In genomic region chr14:96242126-96242525, GRCh38 we compare ENCODE assay signal across 37 cellular contexts. TPM values are rescaled to one million over a fixed set of nuclear protein-coding genes. Genes with fewer than 3 reads are reported as not detected.
"Had no signal": no experiment of that assay in that cellular context is flagged by ENCODE, and none has a peak within 500 bp of the region (broad histone marks: within the 10 kb centered on the region; RNA-seq: fewer than 3 reads in every experiment).

No MANE protein-coding gene starts in this region.

- ATAC-seq: activated CD8-positive, alpha-beta T cell treated with anti-CD3 and anti-CD28 coated beads for 36 hours; activated naive CD4-positive, alpha-beta T cell treated with anti-CD3 and anti-CD28 coated beads, Interleukin-2, amount 50 U/mL, for 72 hours; activated T-cell treated with anti-CD3 and anti-CD28 coated beads, Interleukin-2, amount 50 U/mL, for 4 hours; activated T-cell treated with anti-CD3 and anti-CD28 coated beads, Interleukin-2, amount 50 U/mL, for 72 hours; activated T-helper 17 cell treated with anti-CD3 and anti-CD28 coated beads, Interleukin-2, amount 50 U/mL, for 72 hours; body of pancreas; WTC11 had no signal

- H3K4me3 ChIP-seq: adrenal gland, body of pancreas, breast epithelium had no signal

- FAIRE-seq: astrocyte, TTC549 had no signal

- H3K27me3 ChIP-seq: adrenal gland, body of pancreas, brain microvascular endothelial cell, breast epithelium had no signal

- H3K36me3 ChIP-seq: adrenal gland, brain microvascular endothelial cell, breast epithelium, WERI-Rb-1 had no signal

- H3K27ac ChIP-seq: adrenal gland, body of pancreas, brain microvascular endothelial cell, breast epithelium, WERI-Rb-1 had no signal

- H3K4me1 ChIP-seq: adrenal gland, body of pancreas, breast epithelium had no signal

- H3K9me3 ChIP-seq: adrenal gland, body of pancreas, breast epithelium had no signal

- DNase-seq: activated CD4-positive, alpha-beta memory T cell treated with anti-CD3 and anti-CD28 coated beads for 36 hours; activated CD4-positive, alpha-beta T cell treated with anti-CD3 and anti-CD28 coated beads for 4 hours; activated CD4-positive, alpha-beta T cell treated with anti-CD3 and anti-CD28 coated beads, Interleukin-2, amount 10 ng/mL, durations not matched to agents 24 days and 14 days; activated CD4-positive, alpha-beta T cell treated with anti-CD3 and anti-CD28 coated beads, Interleukin-2, amount 50 U/mL, for 1 hour; activated CD4-positive, alpha-beta T cell treated with anti-CD3 and anti-CD28 coated beads, Interleukin-2, amount 50 U/mL, for 4 hours; activated CD4-positive, CD25-positive, alpha-beta regulatory T cell treated with anti-CD3 and anti-CD28 coated beads, Interleukin-2, amount 50 U/mL, for 72 hours; activated CD8-positive, alpha-beta memory T cell treated with anti-CD3 and anti-CD28 coated beads, Interleukin-2, amount 50 U/mL, for 4 hours; activated CD8-positive, alpha-beta T cell treated with anti-CD3 and anti-CD28 coated beads for 36 hours; activated effector memory CD4-positive, alpha-beta T cell treated with anti-CD3 and anti-CD28 coated beads, Interleukin-2, amount 50 U/mL, for 16 hours; activated gamma-delta T cell treated with Interleukin-2 at 50 U/mL for 16 hours; activated naive CD4-positive, alpha-beta T cell; activated naive CD4-positive, alpha-beta T cell treated with anti-CD3 and anti-CD28 coated beads for 36 hours; activated naive CD4-positive, alpha-beta T cell treated with anti-CD3 and anti-CD28 coated beads, Interleukin-2, amount 50 U/mL, for 16 hours; activated naive CD8-positive, alpha-beta T cell treated with anti-CD3 and anti-CD28 coated beads for 36 hours; activated T-cell treated with anti-CD3 and anti-CD28 coated beads for 4 hours; activated T-cell treated with anti-CD3 and anti-CD28 coated beads, Interleukin-2, amount 50 U/mL, for 1 hour; activated T-cell treated with anti-CD3 and anti-CD28 coated beads, Interleukin-2, amount 50 U/mL, for 4 hours; activated T-cell treated with anti-CD3 and anti-CD28 coated beads, Interleukin-2, amount 50 U/mL, for 72 hours; adrenal gland; amniotic stem cell; aorta; body of pancreas; brain microvascular endothelial cell; central memory CD4-positive, alpha-beta T cell; T-helper 1 cell; T-helper 2 cell; T-helper 9 cell; WERI-Rb-1 had no signal

RNA-seq across cellular contexts. Expression of gene BDKRB1, which starts 13.9 kb away (rescaled TPM):
- total RNA-seq: activated CD4-positive, alpha-beta memory T cell treated with anti-CD3 and anti-CD28 coated beads for 36 hours; activated CD4-positive, alpha-beta T cell treated with anti-CD3 and anti-CD28 coated beads, Interleukin-2, amount 10 ng/mL, durations not matched to agents 24 days and 14 days; activated CD8-positive, alpha-beta memory T cell treated with anti-CD3 and anti-CD28 coated beads for 36 hours; activated CD8-positive, alpha-beta T cell treated with anti-CD3 and anti-CD28 coated beads for 36 hours; activated naive CD4-positive, alpha-beta T cell treated with anti-CD3 and anti-CD28 coated beads for 36 hours; activated naive CD4-positive, alpha-beta T cell treated with anti-CD3 and anti-CD28 coated beads, Interleukin-2, amount 50 U/mL, for 72 hours; activated naive CD8-positive, alpha-beta T cell treated with anti-CD3 and anti-CD28 coated beads for 36 hours; activated T-cell treated with anti-CD3 and anti-CD28 coated beads, Interleukin-2, amount 50 U/mL, for 4 hours; activated T-cell treated with anti-CD3 and anti-CD28 coated beads, Interleukin-2, amount 50 U/mL, for 72 hours; activated T-helper 1 cell treated with anti-CD3 and anti-CD28 coated beads, Interleukin-12 subunit alpha, Interleukin-12 subunit beta, Interleukin-2, Interleukin-4 antibody, amounts not matched to agents 30 ng/mL and 10 ng/mL and 1 ng/mL, durations not matched to agents 14 hours and 24 hours and 36 hours; activated T-helper 17 cell treated with anti-CD3 and anti-CD28 coated beads, Interleukin-2, amount 50 U/mL, for 72 hours; body of pancreas; cardiac septum had no signal

RNA-seq across cellular contexts. Expression of gene BDKRB2, which starts 37.5 kb away (rescaled TPM):
- total RNA-seq: activated CD4-positive, alpha-beta T cell treated with anti-CD3 and anti-CD28 coated beads, Interleukin-2, amount 10 ng/mL, durations not matched to agents 24 days and 14 days; activated CD8-positive, alpha-beta memory T cell treated with anti-CD3 and anti-CD28 coated beads for 36 hours; activated CD8-positive, alpha-beta T cell treated with anti-CD3 and anti-CD28 coated beads for 36 hours; activated naive CD8-positive, alpha-beta T cell treated with anti-CD3 and anti-CD28 coated beads for 36 hours; activated T-cell treated with anti-CD3 and anti-CD28 coated beads, Interleukin-2, amount 50 U/mL, for 4 hours; activated T-cell treated with anti-CD3 and anti-CD28 coated beads, Interleukin-2, amount 50 U/mL, for 72 hours; activated T-helper 1 cell treated with anti-CD3 and anti-CD28 coated beads, Interleukin-12 subunit alpha, Interleukin-12 subunit beta, Interleukin-2, Interleukin-4 antibody, amounts not matched to agents 30 ng/mL and 10 ng/mL and 1 ng/mL, durations not matched to agents 14 hours and 24 hours and 36 hours; activated T-helper 17 cell treated with anti-CD3 and anti-CD28 coated beads, Interleukin-2, amount 50 U/mL, for 72 hours had no signal
- polyA plus RNA-seq: aorta had no signal
